27 cellular contexts compared by ENCODE assay signal in genomic region chr3:71990545-71990944, GRCh38.
"Had no signal": no experiment of that assay in that cellular context is flagged by ENCODE, and none has a peak within 500 bp of the region (broad histone marks: within the 10 kb centered on the region; RNA-seq: fewer than 3 reads in every experiment).

No MANE protein-coding gene starts in this region.

- H3K4me1 ChIP-seq: colonic mucosa, esophagus squamous epithelium, gastrocnemius medialis, lower lobe of right lung had no signal

- H3K9me3 ChIP-seq: colonic mucosa, gastrocnemius medialis, lower lobe of right lung had no signal

- H3K9me3 Mint-ChIP-seq: effector memory CD8-positive, alpha-beta T cell had no signal

- H3K36me3 Mint-ChIP-seq: mesothelial cell of epicardium had no signal

- H3K4me3 ChIP-seq: colonic mucosa, esophagus squamous epithelium, gastrocnemius medialis, heart right ventricle, left lung, lower lobe of right lung, mucosa of descending colon had no signal

- H3K27me3 ChIP-seq: colonic mucosa, esophagus squamous epithelium, gastrocnemius medialis, left lung had no signal

- H3K27ac Mint-ChIP-seq: dendritic cell treated with granulocyte-macrophage colony-stimulating factor and Interleukin-4, amounts not matched to agents 40 ng/mL and 50 ng/mL, for 4 days; effector memory CD8-positive, alpha-beta T cell; endodermal cell; mesothelial cell of epicardium had no signal

- ATAC-seq: effector memory CD8-positive, alpha-beta T cell; esophagus mucosa; gastrocnemius medialis; heart right ventricle; left cardiac atrium; left lung; left ventricle myocardium superior; lower lobe of right lung; mucosa of descending colon had no signal

- DNase-seq: colonic mucosa; cortex of kidney; effector CD8-positive, alpha-beta T cell; effector memory CD8-positive, alpha-beta T cell; endodermal cell; erythroblast; esophagus squamous epithelium; foreskin melanocyte; gastrocnemius medialis; glutamatergic neuron; head of caudate nucleus; heart right ventricle; hippocampal formation; left cardiac atrium; left lung; left ventricle myocardium superior; lower lobe of right lung; mesenchymal stem cell; mucosa of descending colon; naive B cell had no signal

- H3K4me3 Mint-ChIP-seq: dendritic cell treated with granulocyte-macrophage colony-stimulating factor and Interleukin-4, amounts not matched to agents 40 ng/mL and 50 ng/mL, for 4 days; effector memory CD8-positive, alpha-beta T cell; endodermal cell; mesothelial cell of epicardium; naive B cell had no signal

- H3K36me3 ChIP-seq: colonic mucosa, esophagus squamous epithelium, gastrocnemius medialis, heart right ventricle, left lung, lower lobe of right lung had no signal

- H3K4me1 Mint-ChIP-seq: mesothelial cell of epicardium had no signal

- H3K27ac ChIP-seq: colonic mucosa, epithelial cell of prostate, esophagus squamous epithelium, gastrocnemius medialis, heart right ventricle, left lung, lower lobe of right lung had no signal

- FAIRE-seq: endometrium, islet of Langerhans, keratinocyte had no signal
